ENCODE assay signal across 8 cellular contexts in genomic region chr3:124928333-124929202, GRCh38. TPM values are rescaled to one million over a fixed set of nuclear protein-coding genes. Genes with fewer than 3 reads are reported as not detected.
A peak's percentile ranks its signal among the peaks of the same experiment; 100 is the strongest.
DNase-seq lines count a peak whose midpoint lies in the region; ATAC-seq, FAIRE-seq and TF ChIP-seq lines count a peak whose summit lies in the region.

No MANE protein-coding gene starts in this region.

- no peaks in the 10 kb centered on the region for H3K9me3 ChIP-seq in PC-9 (ENCODE audit: insufficient read depth, low read depth)
- no peaks in the 10 kb centered on the region for H3K9me3 ChIP-seq in pancreas
- H3K9me3 ChIP-seq in upper lobe of left lung, result no peaks in the 10 kb centered on the region

- intact Hi-C loops in PC-9 (cut with micrococcal nuclease; ENCODE audit: unreplicated experiment) (loop anchor here (1.0 to 2.0 kb wide), 3 partner anchors 58 to 657 kb away; no protein-coding TSS in a partner anchor), pancreas (cut with DNase I) (no loop called here)

- no peaks in the 10 kb centered on the region for H4K20me1 ChIP-seq in PC-9 (ENCODE audit: insufficient read depth)

- FAIRE-seq in HTR-8/SVneo (lab: Jason Lieb, UNC) (no peak), pancreas (lab: Jason Lieb, UNC) (peak; percentile 59)

- no peak overlapping the region for H3K4me2 ChIP-seq in PC-9

- H2AFZ ChIP-seq in PC-9, result no peak overlapping the region

- CTCF ChIA-PET in PC-9 (lab: Charles Lee), result interaction anchor here (0.5 to 0.7 kb wide), 2 partner anchors 592 to 631 kb away, joined by 3 to 5 read pairs; no protein-coding TSS in a partner anchor

- H3K27me3 ChIP-seq in PC-9 (ENCODE audit: insufficient read depth, low read depth), result no peaks in the 10 kb centered on the region
- no peaks in the 10 kb centered on the region for H3K27me3 ChIP-seq in pancreas
- H3K27me3 ChIP-seq in upper lobe of left lung, result no peaks in the 10 kb centered on the region

- H3K9me2 ChIP-seq in PC-9 (ENCODE audit: insufficient read depth), result no peaks in the 10 kb centered on the region

- no TSS peak for BruUV-seq in PC-9 (replicated peaks; lab: Mats Ljungman, UMichigan)

- H3K27ac ChIP-seq in PC-9 (no peak overlapping the region), pancreas (no peak overlapping the region), upper lobe of left lung (no peak overlapping the region)

- POLR2A ChIA-PET in PC-9 (lab: Charles Lee; ENCODE audit: unreplicated experiment), result interaction anchor here (0.7 kb wide), 1 partner anchor 1288 kb away, joined by 4 read pairs; no protein-coding TSS in a partner anchor

- H3K4me3 ChIP-seq in PC-9 (no peak overlapping the region), fibroblast of villous mesenchyme (ENCODE audit: low read depth, low read length) (no peak overlapping the region), pancreas (no peak overlapping the region), upper lobe of left lung (no peak overlapping the region)

- no peaks in the 10 kb centered on the region for H3K79me2 ChIP-seq in PC-9 (ENCODE audit: low read depth)

- TF ChIP-seq CTCF in PC-9 (conservative IDR thresholded peaks at IDR 0.05), result peak; percentile 85
- peak; percentile 76 for TF ChIP-seq CTCF in fibroblast of villous mesenchyme (IDR thresholded peaks at IDR 0.05; ENCODE audit: insufficient read depth, low read depth, low read length)
- TF ChIP-seq CTCF in pancreas (IDR thresholded peaks at IDR 0.05), result peak; percentile 32 to 65 (median 58)
- TF ChIP-seq CTCF in upper lobe of left lung (IDR thresholded peaks at IDR 0.05), result peak; percentile 58 to 81 (median 72)

- WGBS in pancreas, 2 donors, result 21 to 24% methylated on average over 4 of the region's 4 CpGs
- WGBS in upper lobe of left lung, 2 donors, result 26 to 27% methylated on average over 4 of the region's 4 CpGs

- no peak for TF ChIP-seq EP300 in upper lobe of left lung (IDR thresholded peaks at IDR 0.05)

- peak; percentile 56 to 90 (median 89) for ATAC-seq in pancreas
- ATAC-seq in upper lobe of left lung (ENCODE audit: low FRiP score in 2 of 2), result peak in 1 of 2 donors; percentile 80
- ATAC-seq in HG02973 (IDR thresholded peaks at IDR 0.05; ENCODE audit: unreplicated experiment), result no peak

- H3K36me3 ChIP-seq in PC-9 (ENCODE audit: low read depth), result no peaks in the 10 kb centered on the region
- no peaks in the 10 kb centered on the region for H3K36me3 ChIP-seq in pancreas
- H3K36me3 ChIP-seq in upper lobe of left lung, result no peaks in the 10 kb centered on the region

- no peaks in the 10 kb centered on the region for H3F3A ChIP-seq in PC-9 (ENCODE audit: insufficient read depth, low read depth)

- DNase-seq in COLO668 (lab: John Stamatoyannopoulos, UW; ENCODE audit: unreplicated experiment) (peak; percentile 55), HTR-8/SVneo (ENCODE audit: insufficient read length, low spot score) (peak; percentile 49), PC-9 (peak; percentile 39 to 64), fibroblast of villous mesenchyme (ENCODE audit: low read depth) (peak; percentile 75), pancreas (peak in 5 of 6 donors; percentile 25 to 70 (median 54)), upper lobe of left lung (peak in 1 of 2 donors; percentile 65)
- DNase-seq in activated T-cell treated with anti-CD3 and anti-CD28 coated beads, Interleukin-2, amount 50 U/mL, for 48 hours, result peak; percentile 67 to 69

- TF ChIP-seq POLR2A in upper lobe of left lung (IDR thresholded peaks at IDR 0.05), result no peak

- H3K4me1 ChIP-seq in PC-9 (replicated peaks; ENCODE audit: insufficient read depth) (no peaks in the 10 kb centered on the region), pancreas (peaks cover 0 to 3% (median 2%) of the 10 kb centered on the region in 3 donors), upper lobe of left lung (no peaks in the 10 kb centered on the region)

RNA-seq across cellular contexts. Expression of gene MUC13, which starts 6.0 kb away (rescaled TPM):
- total RNA-seq in PC-9 (2021) (not detected in 2 replicates), fibroblast of villous mesenchyme (0.32 TPM in 1 of 2 replicates, not detected in the other), pancreas (1 to 10 TPM; 1.2 to 9.9 (median 3.5) TPM), upper lobe of left lung (1 to 10 TPM in 1 of 6 donors, under 1 TPM in 3, not detected in 2; 0.15 to 3.6 (median 0.24) TPM)
- polyA plus RNA-seq in pancreas, result 1 to 10 TPM; 2.8 to 8.2 TPM

RNA-seq across cellular contexts. Expression of gene ITGB5, which starts 41.4 kb away (rescaled TPM):
- total RNA-seq in PC-9 (2021) (226 and 287 TPM in 2 replicates), fibroblast of villous mesenchyme (229 and 231 TPM in 2 replicates), pancreas (10 to 100 TPM; 18.9 to 69.9 (median 27.2) TPM), upper lobe of left lung (100 to 1,000 TPM in 4 of 6 donors, 10 to 100 TPM in 2; 81.5 to 145 (median 106) TPM)
- 10 to 100 TPM in 1 of 2 donors, 1 to 10 TPM in 1; 9.5 to 15.1 TPM for polyA plus RNA-seq in pancreas
